Comparison of ENCODE assay signal across 12 cellular contexts in the genomic region with DNA sequence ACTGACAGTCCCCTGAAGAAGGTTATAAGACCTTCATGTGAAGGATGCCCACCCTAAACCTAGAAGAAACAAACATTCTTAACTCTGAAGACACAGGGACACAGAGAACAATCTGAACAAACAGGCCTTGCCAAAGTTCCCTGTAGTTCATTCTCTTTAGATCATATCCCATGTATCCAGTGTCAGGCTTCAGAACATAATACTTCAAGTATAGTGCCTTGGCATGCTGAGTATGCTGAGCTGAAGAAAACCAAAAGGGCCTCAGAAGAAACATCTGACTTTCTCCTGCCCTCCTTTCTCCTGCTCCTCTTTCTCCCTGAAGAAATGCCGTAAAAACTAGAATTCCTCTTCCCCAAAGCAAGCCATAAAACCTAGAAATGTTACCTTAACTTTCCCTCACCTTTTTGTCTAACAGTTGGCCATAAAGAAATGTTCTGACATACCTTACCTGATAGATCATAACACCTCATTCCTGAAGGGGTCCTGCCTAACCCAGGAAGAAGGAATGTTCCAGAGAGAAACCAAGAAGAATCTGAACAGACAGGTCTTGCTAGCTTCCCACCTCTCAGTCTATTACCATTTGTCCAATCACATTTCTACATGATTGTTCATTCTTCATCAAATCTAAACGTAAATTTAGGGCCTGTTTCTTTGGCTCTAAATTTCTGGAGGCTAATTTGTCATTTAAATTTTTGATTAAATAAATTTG.
"Had no signal": no experiment of that assay in that cellular context is flagged by ENCODE, and none has a peak within 500 bp of the region (broad histone marks: within the 10 kb centered on the region; RNA-seq: fewer than 3 reads in every experiment).

No MANE protein-coding gene starts in this region.

- ATAC-seq: activated CD4-positive, CD25-positive, alpha-beta regulatory T cell treated with anti-CD3 and anti-CD28 coated beads, Interleukin-2, amount 50 U/mL, for 24 hours; left ventricle myocardium superior; T-cell had no signal

- H3K27ac ChIP-seq: ascending aorta, transverse colon had no signal

- H3K9ac ChIP-seq: SK-N-SH had no signal

- H3K27ac Mint-ChIP-seq: activated naive CD8-positive, alpha-beta T cell treated with anti-CD3 and anti-CD28 coated beads, Interleukin-2, amount 10 ng/mL, durations not matched to agents 7 days and 5 days; activated T-helper 1 cell treated with anti-CD3 and anti-CD28 coated beads, Interleukin-12 subunit alpha, Interleukin-12 subunit beta, Interleukin-2, Interleukin-4 antibody, amounts not matched to agents 30 ng/mL and 10 ng/mL and 1 ng/mL, durations not matched to agents 14 hours and 24 hours and 36 hours; T-cell had no signal

- H3K36me3 ChIP-seq: ascending aorta, transverse colon had no signal

- DNase-seq: activated naive CD8-positive, alpha-beta T cell treated with anti-CD3 and anti-CD28 coated beads, Interleukin-2, amount 10 ng/mL, durations not matched to agents 7 days and 5 days; left ventricle myocardium superior; SK-N-SH; stimulated activated CD4-positive, alpha-beta T cell treated with anti-CD3 and anti-CD28 coated beads, Interleukin-4, amount 100 ng/mL, for 1 hour; stimulated activated naive CD4-positive, alpha-beta T cell; T-cell; T-helper 9 cell; transverse colon had no signal

- H3K4me1 Mint-ChIP-seq: activated naive CD8-positive, alpha-beta T cell treated with anti-CD3 and anti-CD28 coated beads, Interleukin-2, amount 10 ng/mL, durations not matched to agents 7 days and 5 days had no signal

- H3K27me3 ChIP-seq: ascending aorta, transverse colon had no signal

- H3K4me1 ChIP-seq: ascending aorta, transverse colon had no signal

- H3K9me3 ChIP-seq: SK-N-SH had no signal

- H3K4me3 Mint-ChIP-seq: activated naive CD8-positive, alpha-beta T cell treated with anti-CD3 and anti-CD28 coated beads, Interleukin-2, amount 10 ng/mL, durations not matched to agents 7 days and 5 days; activated T-helper 1 cell treated with anti-CD3 and anti-CD28 coated beads, Interleukin-12 subunit alpha, Interleukin-12 subunit beta, Interleukin-2, Interleukin-4 antibody, amounts not matched to agents 30 ng/mL and 10 ng/mL and 1 ng/mL, durations not matched to agents 14 hours and 24 hours and 36 hours; nephron; T-cell had no signal

- H3K4me3 ChIP-seq: ascending aorta, transverse colon had no signal

- H3K4me2 ChIP-seq: SK-N-SH had no signal

- H3K27me3 Mint-ChIP-seq: activated naive CD8-positive, alpha-beta T cell treated with anti-CD3 and anti-CD28 coated beads, Interleukin-2, amount 10 ng/mL, durations not matched to agents 7 days and 5 days; T-cell had no signal
